ENCODE assay signal across 13 cellular contexts in genomic region chr11:131773626-131774025, GRCh38.
DNase-seq lines count a peak whose midpoint lies in the region; ATAC-seq and TF ChIP-seq lines count a peak whose summit lies in the region.
"Had no signal": no experiment of that assay in that cellular context is flagged by ENCODE, and none has a peak within 500 bp of the region (broad histone marks: within the 10 kb centered on the region; RNA-seq: fewer than 3 reads in every experiment).

No MANE protein-coding gene starts in this region.

- no peak for ATAC-seq in GM21360 (IDR thresholded peaks at IDR 0.05; ENCODE audit: unreplicated experiment)

- H3K27ac ChIP-seq in H9 (ENCODE audit: insufficient read length, low read depth, low read length): no peak overlapping the region

- WGBS in H9 (ENCODE audit: extremely low coverage, insufficient read length, low lambda C conversion rate): no CpG with 5 or more reads among the region's 6 CpGs

- H3K27ac Mint-ChIP-seq in H9: no peak overlapping the region
- H3K27ac Mint-ChIP-seq: B cell; CD4-positive, alpha-beta T cell had no signal

- H3K4me2 ChIP-seq in H9 (ENCODE audit: insufficient read depth, insufficient read length, low read length): no peak overlapping the region

- no peak overlapping the region for H3K14ac ChIP-seq in H9 (ENCODE audit: insufficient read depth, low read length)

- TF ChIP-seq CTCF in H9 (conservative IDR thresholded peaks at IDR 0.05): no peak

- no peak overlapping the region for H4K8ac ChIP-seq in H9 (replicated peaks; ENCODE audit: insufficient read length, low read depth, low read length)

- peaks cover 9 to 11% of the 10 kb centered on the region in 2 experiments for H3K4me1 Mint-ChIP-seq in H9
- H3K4me1 Mint-ChIP-seq: B cell had no signal

- H3K27me3 Mint-ChIP-seq in H9 (ENCODE audit: low read depth): no peaks in the 10 kb centered on the region; the same call in 1 of the 2 replicates
- H3K27me3 Mint-ChIP-seq: B cell; CD4-positive, alpha-beta T cell had no signal

- no peak overlapping the region for H3K4ac ChIP-seq in H9 (ENCODE audit: low read depth, low read length)

- H2BK15ac ChIP-seq in H9 (ENCODE audit: low read depth, low read length): no peak overlapping the region

- H3K18ac ChIP-seq in H9 (ENCODE audit: insufficient read length, low read depth, low read length): no peak overlapping the region

- no peak overlapping the region for H2AFZ ChIP-seq in H9 (ENCODE audit: low read length)

- H2AK5ac ChIP-seq in H9 (ENCODE audit: insufficient read length, low read length): no peak overlapping the region

- H3K4me3 ChIP-seq in skeletal muscle cell (ENCODE audit: low read depth, low read length): no peak overlapping the region

- H2BK12ac ChIP-seq in H9 (ENCODE audit: insufficient read length, low read depth, low read length): no peak overlapping the region

- no peaks in the 10 kb centered on the region for H3K23me2 ChIP-seq in H9 (ENCODE audit: insufficient read length, low read depth, low read length, poor library complexity, severe bottlenecking)

- H4K5ac ChIP-seq in H9 (ENCODE audit: insufficient read length, low read depth, low read length): no peak overlapping the region

- H3K4me1 ChIP-seq in H9 (ENCODE audit: insufficient read depth, low read length): no peaks in the 10 kb centered on the region

- no peak overlapping the region for H3T11ph ChIP-seq in H9 (ENCODE audit: low read length)

- no peaks in the 10 kb centered on the region for H3K9me3 Mint-ChIP-seq in H9
- H3K9me3 Mint-ChIP-seq: CD4-positive, alpha-beta T cell had no signal

- peak; percentile 9 for DNase-seq in HT1080 (ENCODE audit: low read depth)
- peak; percentile 58 for DNase-seq in RPMI7951 (ENCODE audit: low read depth)
- peak; percentile 18 for DNase-seq in fibroblast of peridontal ligament (ENCODE audit: extremely low read depth)
- peak; percentile 64 for DNase-seq in skeletal muscle cell (ENCODE audit: low read depth)
- no peak for DNase-seq in H9
- DNase-seq in stimulated activated CD4-positive, alpha-beta T cell treated with anti-CD3 and anti-CD28 coated beads, Interleukin-12 subunit alpha, Interleukin-12 subunit beta, amount 100 ng/mL, for 4 hours: no peak
- DNase-seq in NCI-H1694 treated with DMSO at 0.1 percent for 48 hours (lab: John Stamatoyannopoulos, UW): no peak
- DNase-seq: C1 segment of cervical spinal cord; Calu3; CD4-positive, alpha-beta T cell; DMS 273 treated with DMSO at 0.1 percent for 48 hours had no signal

- no peaks in the 10 kb centered on the region for H3K36me3 Mint-ChIP-seq in H9 (ENCODE audit: insufficient read depth in 1 of 3, low read depth in 3 of 3)

- H3K79me2 ChIP-seq in H9 (ENCODE audit: insufficient read depth, low read length): no peaks in the 10 kb centered on the region

- no peak overlapping the region for H3K4me3 Mint-ChIP-seq in H9
- H3K4me3 Mint-ChIP-seq: B cell; CD4-positive, alpha-beta T cell had no signal

- no peak overlapping the region for H4K91ac ChIP-seq in H9 (ENCODE audit: insufficient read length, low read depth, low read length)

- no peaks in the 10 kb centered on the region for H3K9me3 ChIP-seq in H9 (ENCODE audit: control insufficient read depth, low read depth, low read length)

- no peak overlapping the region for H3K23ac ChIP-seq in H9 (ENCODE audit: insufficient read length, low read depth, low read length)

- H3K56ac ChIP-seq in H9 (ENCODE audit: insufficient read length, low read depth, low read length): no peak overlapping the region

- H3K27me3 ChIP-seq in H9 (ENCODE audit: insufficient read depth, low read length): no peaks in the 10 kb centered on the region

- no peak overlapping the region for H2BK20ac ChIP-seq in H9 (ENCODE audit: low read depth, low read length, poor library complexity, severe bottlenecking)

- H3K9ac ChIP-seq in H9 (ENCODE audit: extremely low read depth, insufficient read length, low read length): no peak overlapping the region

- H2BK120ac ChIP-seq in H9 (ENCODE audit: low read depth, low read length, poor library complexity, severe bottlenecking): no peak overlapping the region

- no peaks in the 10 kb centered on the region for H4K20me1 ChIP-seq in H9 (ENCODE audit: control insufficient read depth, insufficient read depth, insufficient read length)

- H2BK5ac ChIP-seq in H9 (ENCODE audit: insufficient read length, low read length): no peak overlapping the region

- H3K79me1 ChIP-seq in H9 (ENCODE audit: insufficient read depth, low read depth, low read length, poor library complexity, severe bottlenecking): no peaks in the 10 kb centered on the region

Comparison
In these comparisons a context has a peak if more than half of its experiments do, and no peak if none do; other contexts are left out.
1. DNase-seq: peak in HT1080 (single experiment), RPMI7951 (single experiment), fibroblast of peridontal ligament (single experiment) and skeletal muscle cell (single experiment); none in H9 (single experiment), stimulated activated CD4-positive, alpha-beta T cell treated with anti-CD3 and anti-CD28 coated beads, Interleukin-12 subunit alpha, Interleukin-12 subunit beta, amount 100 ng/mL, for 4 hours (single experiment) and NCI-H1694 treated with DMSO at 0.1 percent for 48 hours (single experiment).